In genomic region chr16:2034695-2035430, GRCh38 we compare ENCODE assay signal across 11 cellular contexts. TPM values are rescaled to one million over a fixed set of nuclear protein-coding genes. Genes with fewer than 3 reads are reported as not detected.
DNase-seq lines count a peak whose midpoint lies in the region; ATAC-seq and TF ChIP-seq lines count a peak whose summit lies in the region.
"Had no signal": no experiment of that assay in that cellular context is flagged by ENCODE, and none has a peak within 500 bp of the region (broad histone marks: within the 10 kb centered on the region; RNA-seq: fewer than 3 reads in every experiment).

No MANE protein-coding gene starts in this region.

- no peaks in the 10 kb centered on the region for H3K9me3 Mint-ChIP-seq in neural crest cell
- H3K9me3 Mint-ChIP-seq in T-helper 2 cell treated with Interferon-gamma antibody and Interleukin-4, amounts not matched to agents 5 μg/mL and 100 μg/mL, for 36 hours, result no peaks in the 10 kb centered on the region
- no peaks in the 10 kb centered on the region for H3K9me3 Mint-ChIP-seq in stimulated activated naive B cell treated with anti-CD40 and anti-IgM and Interleukin-4, amounts not matched to agents 10 μg/mL and 1 μg/mL and 100 μg/mL, for 72 hours
- H3K9me3 Mint-ChIP-seq: activated B cell treated with CpG ODN at 0.5 μM for 24 hours had no signal

- H3K27ac Mint-ChIP-seq in neural crest cell (ENCODE audit: unreplicated experiment), result peak overlapping the region; percentile 43
- H3K27ac Mint-ChIP-seq in T-helper 2 cell treated with Interferon-gamma antibody and Interleukin-4, amounts not matched to agents 5 μg/mL and 100 μg/mL, for 36 hours, result no peak overlapping the region
- H3K27ac Mint-ChIP-seq in stimulated activated naive B cell treated with anti-CD40 and anti-IgM and Interleukin-4, amounts not matched to agents 10 μg/mL and 1 μg/mL and 100 μg/mL, for 72 hours, result no peak overlapping the region
- H3K27ac Mint-ChIP-seq: activated B cell treated with CpG ODN at 0.5 μM for 24 hours had no signal

- H3K27ac ChIP-seq in Panc1 (ENCODE audit: low read length) (peak overlapping the region; percentile 91), esophagus squamous epithelium (peak overlapping the region; percentile 71 to 92 (median 85)), transverse colon (peak overlapping the region; percentile 78 to 87 (median 84))
- H3K27ac ChIP-seq: parathyroid adenoma had no signal

- intact Hi-C loops in Panc1 (cut with micrococcal nuclease; ENCODE audit: unreplicated experiment), result no loop called here
- intact Hi-C loops in esophagus squamous epithelium (cut with DNase I), result no loop called here
- intact Hi-C loops in transverse colon (cut with DNase I; ENCODE audit: low total_unique reads), result no loop called here

- DNase-seq in Panc1 (ENCODE audit: low read depth, low spot score) (no peak), esophagus squamous epithelium (lab: John Stamatoyannopoulos, UW) (no peak), neural crest cell (ENCODE audit: low read depth, low spot score) (no peak), transverse colon (no peak)
- DNase-seq in T-helper 2 cell treated with Interferon-gamma antibody and Interleukin-4, amounts not matched to agents 5 μg/mL and 100 μg/mL, for 36 hours (ENCODE audit: low spot score), result no peak
- DNase-seq in stimulated activated naive B cell treated with anti-CD40 and anti-IgM and Interleukin-4, amounts not matched to agents 10 μg/mL and 1 μg/mL and 100 μg/mL, for 72 hours, result no peak
- DNase-seq: activated B cell treated with CpG ODN at 0.5 μM for 24 hours; activated effector memory CD4-positive, alpha-beta T cell treated with Interleukin-2 at 50 U/mL for 16 hours; NCI-H187 treated with DMSO at 0.1 percent for 48 hours had no signal

- H3K27me3 ChIP-seq in Panc1 (ENCODE audit: control insufficient read depth, insufficient read depth, low read length), result no peaks in the 10 kb centered on the region
- H3K27me3 ChIP-seq in esophagus squamous epithelium, result no peaks in the 10 kb centered on the region
- no peaks in the 10 kb centered on the region for H3K27me3 ChIP-seq in transverse colon

- H3K36me3 ChIP-seq in Panc1 (ENCODE audit: control insufficient read depth, insufficient read depth, low read length) (no peaks in the 10 kb centered on the region), esophagus squamous epithelium (peaks cover 0 to 9% (median 0%) of the 10 kb centered on the region in 3 donors), transverse colon (no peaks in the 10 kb centered on the region)

- no peak for TF ChIP-seq EP300 in transverse colon (IDR thresholded peaks at IDR 0.05; ENCODE audit: low read depth)

- in situ Hi-C loops in Panc1 (cut with HindIII; ENCODE audit: low pct_unique_long_range_greater_than_20kb, low sequenced_read_pairs) (no loop called here), transverse colon (cut with MboI; ENCODE audit: low pct_ligation_motif_present in 1 of 4, low pct_unique_long_range_greater_than_20kb in 1 of 4, low sequenced_read_pairs in 3 of 4) (no loop called here)

- peaks cover 8% of the 10 kb centered on the region for H3K4me1 Mint-ChIP-seq in neural crest cell
- no peaks in the 10 kb centered on the region for H3K4me1 Mint-ChIP-seq in T-helper 2 cell treated with Interferon-gamma antibody and Interleukin-4, amounts not matched to agents 5 μg/mL and 100 μg/mL, for 36 hours (ENCODE audit: low read depth)
- H3K4me1 Mint-ChIP-seq in stimulated activated naive B cell treated with anti-CD40 and anti-IgM and Interleukin-4, amounts not matched to agents 10 μg/mL and 1 μg/mL and 100 μg/mL, for 72 hours, result peaks cover 6 to 21% of the 10 kb centered on the region in 2 donors

- 69% methylated on average over 7 of the region's 17 CpGs; no CpG with 5 or more reads in 1 of the 2 donors for WGBS in esophagus squamous epithelium, 2 donors
- 77% methylated on average over 15 of the region's 17 CpGs; no CpG with 5 or more reads in 1 of the 2 donors for WGBS in transverse colon (ENCODE audit: low coverage in 1 of 2), 2 donors

- H3K9me3 ChIP-seq in Panc1 (ENCODE audit: control insufficient read depth, insufficient read depth, low read depth, low read length) (no peaks in the 10 kb centered on the region), esophagus squamous epithelium (no peaks in the 10 kb centered on the region), transverse colon (no peaks in the 10 kb centered on the region)

- no peaks in the 10 kb centered on the region for H3K36me3 Mint-ChIP-seq in neural crest cell (ENCODE audit: low read depth)
- no peaks in the 10 kb centered on the region for H3K36me3 Mint-ChIP-seq in T-helper 2 cell treated with Interferon-gamma antibody and Interleukin-4, amounts not matched to agents 5 μg/mL and 100 μg/mL, for 36 hours (ENCODE audit: low read depth)
- no peaks in the 10 kb centered on the region for H3K36me3 Mint-ChIP-seq in stimulated activated naive B cell treated with anti-CD40 and anti-IgM and Interleukin-4, amounts not matched to agents 10 μg/mL and 1 μg/mL and 100 μg/mL, for 72 hours

- CTCF ChIA-PET in Panc1 (lab: Charles Lee), result no interaction called here

- peak; percentile 0 for ATAC-seq in Panc1
- no peak for ATAC-seq in HG02571 (IDR thresholded peaks at IDR 0.05; ENCODE audit: unreplicated experiment)
- ATAC-seq in stimulated activated naive B cell treated with anti-CD40 and anti-IgM and Interleukin-4, amounts not matched to agents 10 μg/mL and 1 μg/mL and 100 μg/mL, for 72 hours (replicated peaks), result no peak

- peaks cover 78% of the 10 kb centered on the region for H3K4me1 ChIP-seq in Panc1 (ENCODE audit: control insufficient read depth, insufficient read depth, low read length)
- H3K4me1 ChIP-seq in esophagus squamous epithelium, result peaks cover 57 to 97% (median 66%) of the 10 kb centered on the region in 3 donors
- H3K4me1 ChIP-seq in transverse colon, result peaks cover 33 to 71% (median 54%) of the 10 kb centered on the region in 4 donors
- H3K4me1 ChIP-seq: parathyroid adenoma had no signal

- TF ChIP-seq CTCF in Panc1 (IDR thresholded peaks at IDR 0.05), result no peak
- TF ChIP-seq CTCF in esophagus squamous epithelium (IDR thresholded peaks at IDR 0.05), result no peak
- TF ChIP-seq CTCF in neural crest cell (conservative IDR thresholded peaks at IDR 0.05), result no peak
- TF ChIP-seq CTCF in transverse colon (IDR thresholded peaks at IDR 0.05), result no peak

- POLR2A ChIA-PET in Panc1 (lab: Charles Lee), result no interaction called here

- no peak for TF ChIP-seq POLR2A in esophagus squamous epithelium (IDR thresholded peaks at IDR 0.05)
- no peak for TF ChIP-seq POLR2A in transverse colon (IDR thresholded peaks at IDR 0.05)

- H3K4me3 Mint-ChIP-seq in neural crest cell, result no peak overlapping the region
- H3K4me3 Mint-ChIP-seq in T-helper 2 cell treated with Interferon-gamma antibody and Interleukin-4, amounts not matched to agents 5 μg/mL and 100 μg/mL, for 36 hours, result no peak overlapping the region
- H3K4me3 Mint-ChIP-seq in stimulated activated naive B cell treated with anti-CD40 and anti-IgM and Interleukin-4, amounts not matched to agents 10 μg/mL and 1 μg/mL and 100 μg/mL, for 72 hours, result no peak overlapping the region
- H3K4me3 Mint-ChIP-seq: activated B cell treated with CpG ODN at 0.5 μM for 24 hours had no signal

- peaks cover 1% of the 10 kb centered on the region for H3K27me3 Mint-ChIP-seq in neural crest cell (ENCODE audit: low read depth)
- H3K27me3 Mint-ChIP-seq in T-helper 2 cell treated with Interferon-gamma antibody and Interleukin-4, amounts not matched to agents 5 μg/mL and 100 μg/mL, for 36 hours (ENCODE audit: low read depth), result no peaks in the 10 kb centered on the region
- H3K27me3 Mint-ChIP-seq in stimulated activated naive B cell treated with anti-CD40 and anti-IgM and Interleukin-4, amounts not matched to agents 10 μg/mL and 1 μg/mL and 100 μg/mL, for 72 hours, result peaks cover 0 to 27% of the 10 kb centered on the region in 2 donors

- BruUV-seq in Panc1 (replicated peaks; lab: Mats Ljungman, UMichigan), result no TSS peak

- H3K4me3 ChIP-seq in Panc1 (ENCODE audit: low read depth in 2 of 2, low read length in 2 of 2) (no peak overlapping the region), esophagus squamous epithelium (peak overlapping the region in 3 of 4 donors; percentile 11 to 52 (median 21)), transverse colon (peak overlapping the region in 2 of 4 donors; percentile 2 to 28)

RNA-seq across cellular contexts. Expression of gene NHERF2, which starts 8.2 kb away (rescaled TPM):
- total RNA-seq in Panc1 (2021; ENCODE audit: unreplicated experiment) (174 TPM), esophagus squamous epithelium (10 to 100 TPM; 11.6 to 31.7 (median 16.5) TPM), neural crest cell (7.6 and 8.1 TPM in 2 replicates), transverse colon (10 to 100 TPM in 3 of 4 donors, 1 to 10 TPM in 1; 3.7 to 61.9 (median 29.8) TPM)
- polyA plus RNA-seq in Panc1 (2012; ENCODE audit: insufficient read length), result 287 TPM

RNA-seq across cellular contexts. Expression of gene NTHL1, which starts 12.8 kb away (rescaled TPM):
- 39.8 TPM for total RNA-seq in Panc1 (2021; ENCODE audit: unreplicated experiment)
- polyA plus RNA-seq in Panc1 (2012; ENCODE audit: insufficient read length), result 71.0 TPM
- total RNA-seq in esophagus squamous epithelium, result 10 to 100 TPM in 2 of 4 donors, 1 to 10 TPM in 2; 7.8 to 26.0 (median 10.0) TPM
- total RNA-seq in neural crest cell, result 50.7 and 51.9 TPM in 2 replicates
- 10 to 100 TPM; 12.7 to 32.9 (median 23.2) TPM for total RNA-seq in transverse colon

RNA-seq across cellular contexts. Expression of gene TSC2, which starts 12.9 kb away (rescaled TPM):
- total RNA-seq in Panc1 (2021; ENCODE audit: unreplicated experiment) (115 TPM), esophagus squamous epithelium (10 to 100 TPM; 22.8 to 79.7 (median 41.2) TPM), neural crest cell (175 and 180 TPM in 2 replicates), transverse colon (100 to 1,000 TPM in 2 of 4 donors, 10 to 100 TPM in 2; 88.3 to 206 (median 127) TPM)
- polyA plus RNA-seq in Panc1 (2012; ENCODE audit: insufficient read length), result 138 TPM

RNA-seq across cellular contexts. Expression of gene NPW, which starts 15.3 kb away (rescaled TPM):
- 15.3 TPM for total RNA-seq in Panc1 (2021; ENCODE audit: unreplicated experiment)
- polyA plus RNA-seq in Panc1 (2012; ENCODE audit: insufficient read length), result 42.9 TPM
- total RNA-seq in esophagus squamous epithelium, result under 1 TPM in 1 of 4 donors, not detected in 3; 0.48 TPM
- total RNA-seq in neural crest cell, result 0.82 and 1.3 TPM in 2 replicates
- total RNA-seq in transverse colon, result under 1 TPM in 1 of 4 donors, not detected in 3; 0.41 TPM

RNA-seq across cellular contexts. Expression of gene ZNF598, which starts 25.2 kb away (rescaled TPM):
- total RNA-seq in Panc1 (2021; ENCODE audit: unreplicated experiment), result 85.7 TPM
- 64.6 TPM for polyA plus RNA-seq in Panc1 (2012; ENCODE audit: insufficient read length)
- 10 to 100 TPM; 31.3 to 56.1 (median 40.9) TPM for total RNA-seq in esophagus squamous epithelium
- 55.7 and 62.5 TPM in 2 replicates for total RNA-seq in neural crest cell
- 100 to 1,000 TPM in 1 of 4 donors, 10 to 100 TPM in 3; 28.3 to 145 (median 42.0) TPM for total RNA-seq in transverse colon

Comparison
In these comparisons a context has a peak if more than half of its experiments do, and no peak if none do; other contexts are left out.
1. H3K4me3 ChIP-seq: peak in esophagus squamous epithelium (3 of 4); none in Panc1 (0 of 2).
2. Peak in every context shown above with its lines, with median percentiles within 50 percentile points of each other: H3K27ac ChIP-seq.